Comparison of ENCODE assay signal across 23 cellular contexts in genomic region chr9:136114606-136115005, GRCh38. TPM values are rescaled to one million over a fixed set of nuclear protein-coding genes. Genes with fewer than 3 reads are reported as not detected.
DNase-seq lines count a peak whose midpoint lies in the region; ATAC-seq and TF ChIP-seq lines count a peak whose summit lies in the region.
"Had no signal": no experiment of that assay in that cellular context is flagged by ENCODE, and none has a peak within 500 bp of the region (broad histone marks: within the 10 kb centered on the region; RNA-seq: fewer than 3 reads in every experiment).

No MANE protein-coding gene starts in this region.

- H3K9me3 ChIP-seq in HEK293 (ENCODE audit: control insufficient read depth, insufficient read depth, low read depth, low read length) (no peaks in the 10 kb centered on the region), adrenal gland (replicated peaks in 1 of 3) (no peaks in the 10 kb centered on the region)
- H3K9me3 ChIP-seq: HAP-1 had no signal

- POLR2A ChIA-PET in HEK293 (lab: Yijun Ruan, JAX) = interaction anchor here (1.2 kb wide), 1 partner anchor 25 kb away, joined by 5 read pairs; no protein-coding TSS in a partner anchor

- CTCF ChIA-PET in activated CD8-positive, alpha-beta memory T cell treated with anti-CD3 and anti-CD28 coated beads, Interleukin-2, amount 10 ng/mL, durations not matched to agents 7 days and 5 days (lab: Charles Lee) = interaction anchor here (0.6 to 4.8 kb wide), 4 partner anchors 20 to 147 kb away, joined by 3 to 27 read pairs (median 5); partner anchors contain the start of gene NACC2
- CTCF ChIA-PET in HEK293 (lab: Yijun Ruan, JAX) = no interaction called here

- H3K4me1 ChIP-seq in HEK293 (ENCODE audit: control insufficient read depth, insufficient read depth, low read length) (peaks cover 6% of the 10 kb centered on the region; the same call in 1 of the 2 replicates), adrenal gland (replicated peaks in 1 of 2) (peaks cover 22 to 24% of the 10 kb centered on the region in 2 donors)

- H3K36me3 ChIP-seq in HEK293 (ENCODE audit: control insufficient read depth in 2 of 2, insufficient read depth in 1 of 2, low read length in 2 of 2) (peaks cover 0 to 33% of the 10 kb centered on the region in 2 experiments; a peak in 1 of 3 replicates), adrenal gland (replicated peaks in 1 of 2) (peaks cover 0 to 22% of the 10 kb centered on the region in 2 donors)

- H3K27ac Mint-ChIP-seq in activated CD8-positive, alpha-beta memory T cell treated with anti-CD3 and anti-CD28 coated beads, Interleukin-2, amount 10 ng/mL, durations not matched to agents 7 days and 5 days = peak overlapping the region; percentile 70
- H3K27ac Mint-ChIP-seq in activated T-helper 2 cell treated with anti-CD3 and anti-CD28 coated beads, Interferon-gamma antibody, Interleukin-2, Interleukin-4, amounts not matched to agents 10 μg/mL and 5 μg/mL and 100 μg/mL, durations not matched to agents 14 hours and 24 hours and 36 hours = peak overlapping the region; percentile 55
- peak overlapping the region; percentile 18 for H3K27ac Mint-ChIP-seq in osteocyte (ENCODE audit: unreplicated experiment)

- no peak for TF ChIP-seq POLR2A in adrenal gland (IDR thresholded peaks at IDR 0.05)

- H3K4me3 ChIP-seq in HEK293 (ENCODE audit: low read depth, low read length) (no peak overlapping the region), adrenal gland (no peak overlapping the region)
- H3K4me3 ChIP-seq: HAP-1, lung had no signal

- H3K27me3 ChIP-seq in adrenal gland = no peaks in the 10 kb centered on the region

- H3K27ac ChIP-seq in HEK293 (ENCODE audit: extremely low read depth, low read depth, low read length) (no peak overlapping the region), adrenal gland (no peak overlapping the region)

- no peak for DNase-seq in activated CD8-positive, alpha-beta memory T cell treated with anti-CD3 and anti-CD28 coated beads, Interleukin-2, amount 10 ng/mL, durations not matched to agents 7 days and 5 days
- DNase-seq in activated CD8-positive, alpha-beta memory T cell treated with anti-CD3 and anti-CD28 coated beads for 24 hours = no peak
- no peak for DNase-seq in activated T-helper 2 cell treated with anti-CD3 and anti-CD28 coated beads, Interferon-gamma antibody, Interleukin-2, Interleukin-4, amounts not matched to agents 10 μg/mL and 5 μg/mL and 100 μg/mL, durations not matched to agents 14 hours and 24 hours and 36 hours (ENCODE audit: low spot score)
- no peak for DNase-seq in osteocyte (ENCODE audit: extremely low spot score, unreplicated experiment)
- no peak for DNase-seq in NCI-H526 (lab: John Stamatoyannopoulos, UW)
- no peak for DNase-seq in adrenal gland
- no peak for DNase-seq in NCI-H510A treated with DMSO at 0.1 percent for 48 hours (lab: John Stamatoyannopoulos, UW)
- DNase-seq: ACHN; activated effector memory CD4-positive, alpha-beta T cell treated with Interleukin-2 at 50 U/mL for 16 hours; C1 segment of cervical spinal cord; effector CD4-positive, alpha-beta T cell; erythroblast; foreskin melanocyte; GDM1; hippocampal formation; NCI-H1436 treated with DMSO at 0.1 percent for 48 hours; NCI-H2171 treated with DMSO at 0.1 percent for 48 hours; NCI-H774; retina; stimulated activated CD4-positive, alpha-beta T cell treated with anti-CD3 and anti-CD28 coated beads, Interleukin-12 subunit alpha, Interleukin-12 subunit beta, amount 100 ng/mL, for 4 hours had no signal

- no peak for TF ChIP-seq CTCF in HEK293 (tag by site-specific recombination; IDR thresholded peaks at IDR 0.05)
- TF ChIP-seq CTCF in osteocyte (IDR thresholded peaks at IDR 0.05) = no peak
- TF ChIP-seq CTCF in adrenal gland (IDR thresholded peaks at IDR 0.05) = no peak

- H3K9me3 Mint-ChIP-seq in activated CD8-positive, alpha-beta memory T cell treated with anti-CD3 and anti-CD28 coated beads, Interleukin-2, amount 10 ng/mL, durations not matched to agents 7 days and 5 days (ENCODE audit: low read depth) = no peaks in the 10 kb centered on the region
- no peaks in the 10 kb centered on the region for H3K9me3 Mint-ChIP-seq in activated T-helper 2 cell treated with anti-CD3 and anti-CD28 coated beads, Interferon-gamma antibody, Interleukin-2, Interleukin-4, amounts not matched to agents 10 μg/mL and 5 μg/mL and 100 μg/mL, durations not matched to agents 14 hours and 24 hours and 36 hours
- no peaks in the 10 kb centered on the region for H3K9me3 Mint-ChIP-seq in osteocyte (ENCODE audit: unreplicated experiment)

- H3K4me3 Mint-ChIP-seq in activated CD8-positive, alpha-beta memory T cell treated with anti-CD3 and anti-CD28 coated beads, Interleukin-2, amount 10 ng/mL, durations not matched to agents 7 days and 5 days = no peak overlapping the region
- H3K4me3 Mint-ChIP-seq in activated T-helper 2 cell treated with anti-CD3 and anti-CD28 coated beads, Interferon-gamma antibody, Interleukin-2, Interleukin-4, amounts not matched to agents 10 μg/mL and 5 μg/mL and 100 μg/mL, durations not matched to agents 14 hours and 24 hours and 36 hours (ENCODE audit: low read depth) = no peak overlapping the region
- H3K4me3 Mint-ChIP-seq in osteocyte (ENCODE audit: unreplicated experiment) = no peak overlapping the region

- peaks cover 54% of the 10 kb centered on the region for H3K4me1 Mint-ChIP-seq in activated CD8-positive, alpha-beta memory T cell treated with anti-CD3 and anti-CD28 coated beads, Interleukin-2, amount 10 ng/mL, durations not matched to agents 7 days and 5 days
- peaks cover 25% of the 10 kb centered on the region for H3K4me1 Mint-ChIP-seq in activated T-helper 2 cell treated with anti-CD3 and anti-CD28 coated beads, Interferon-gamma antibody, Interleukin-2, Interleukin-4, amounts not matched to agents 10 μg/mL and 5 μg/mL and 100 μg/mL, durations not matched to agents 14 hours and 24 hours and 36 hours (ENCODE audit: low read depth)
- peaks cover 20% of the 10 kb centered on the region for H3K4me1 Mint-ChIP-seq in osteocyte (ENCODE audit: unreplicated experiment)

- H3K36me3 Mint-ChIP-seq in activated CD8-positive, alpha-beta memory T cell treated with anti-CD3 and anti-CD28 coated beads, Interleukin-2, amount 10 ng/mL, durations not matched to agents 7 days and 5 days = peaks cover 1% of the 10 kb centered on the region
- peaks cover 27% of the 10 kb centered on the region for H3K36me3 Mint-ChIP-seq in activated T-helper 2 cell treated with anti-CD3 and anti-CD28 coated beads, Interferon-gamma antibody, Interleukin-2, Interleukin-4, amounts not matched to agents 10 μg/mL and 5 μg/mL and 100 μg/mL, durations not matched to agents 14 hours and 24 hours and 36 hours (ENCODE audit: low read depth)
- H3K36me3 Mint-ChIP-seq in osteocyte (ENCODE audit: unreplicated experiment) = peaks cover 13% of the 10 kb centered on the region

- intact Hi-C loops in activated T-helper 2 cell treated with anti-CD3 and anti-CD28 coated beads, Interferon-gamma antibody, Interleukin-2, Interleukin-4, amounts not matched to agents 10 μg/mL and 5 μg/mL and 100 μg/mL, durations not matched to agents 14 hours and 24 hours and 36 hours (cut with micrococcal nuclease) = loop anchor here (10.0 kb wide), 2 partner anchors 130 to 290 kb away; partner anchors contain the start of genes QSOX2 and SNAPC4
- intact Hi-C loops in adrenal gland (cut with DNase I) = no loop called here

- ATAC-seq in activated CD8-positive, alpha-beta memory T cell treated with anti-CD3 and anti-CD28 coated beads, Interleukin-2, amount 10 ng/mL, durations not matched to agents 7 days and 5 days = no peak

- H3K27me3 Mint-ChIP-seq in activated CD8-positive, alpha-beta memory T cell treated with anti-CD3 and anti-CD28 coated beads, Interleukin-2, amount 10 ng/mL, durations not matched to agents 7 days and 5 days = no peaks in the 10 kb centered on the region
- no peaks in the 10 kb centered on the region for H3K27me3 Mint-ChIP-seq in activated T-helper 2 cell treated with anti-CD3 and anti-CD28 coated beads, Interferon-gamma antibody, Interleukin-2, Interleukin-4, amounts not matched to agents 10 μg/mL and 5 μg/mL and 100 μg/mL, durations not matched to agents 14 hours and 24 hours and 36 hours (ENCODE audit: low read depth)
- no peaks in the 10 kb centered on the region for H3K27me3 Mint-ChIP-seq in osteocyte (ENCODE audit: unreplicated experiment)

- 93 to 96% (median 95%) methylated on average over 17 to 18 of the region's 18 CpGs for WGBS in adrenal gland, 4 donors

TF ChIP-seq in HEK293, 187 proteins besides CTCF, POLR2A, EP300 and RAD21:
- TF ChIP-seq SCRT1 (tag by site-specific recombination; IDR thresholded peaks at IDR 0.05; ENCODE audit: borderline replicate concordance) (0 out of 2 replicates have a peak, but pooled peaks have one; percentile 4), ZNF324 (tag by site-specific recombination; IDR thresholded peaks at IDR 0.05) (no peak)
TF ChIP-seq in HEK293: peak in this region for 1.

RNA-seq across cellular contexts. Expression of gene TMEM250, which starts 4.1 kb away (rescaled TPM):
- 10 to 100 TPM; 42.5 to 44.5 TPM for total RNA-seq in activated CD8-positive, alpha-beta memory T cell treated with anti-CD3 and anti-CD28 coated beads, Interleukin-2, amount 10 ng/mL, durations not matched to agents 7 days and 5 days
- 43.1 and 43.5 TPM in 2 replicates for total RNA-seq in activated T-helper 2 cell treated with anti-CD3 and anti-CD28 coated beads, Interferon-gamma antibody, Interleukin-2, Interleukin-4, amounts not matched to agents 10 μg/mL and 5 μg/mL and 100 μg/mL, durations not matched to agents 14 hours and 24 hours and 36 hours
- total RNA-seq in osteocyte (34.0 and 38.2 TPM in 2 replicates), adrenal gland (10 to 100 TPM; 19.7 to 47.2 (median 35.9) TPM)
- 10 to 100 TPM in 2 of 3 donors, 1 to 10 TPM in 1; 5.2 to 12.4 (median 10.6) TPM for polyA plus RNA-seq in adrenal gland

RNA-seq across cellular contexts. Expression of gene NACC2, which starts 19.5 kb away (rescaled TPM):
- total RNA-seq in activated CD8-positive, alpha-beta memory T cell treated with anti-CD3 and anti-CD28 coated beads, Interleukin-2, amount 10 ng/mL, durations not matched to agents 7 days and 5 days = 1 to 10 TPM; 6.3 to 9.7 TPM
- 5.4 and 5.5 TPM in 2 replicates for total RNA-seq in activated T-helper 2 cell treated with anti-CD3 and anti-CD28 coated beads, Interferon-gamma antibody, Interleukin-2, Interleukin-4, amounts not matched to agents 10 μg/mL and 5 μg/mL and 100 μg/mL, durations not matched to agents 14 hours and 24 hours and 36 hours
- total RNA-seq in osteocyte (40.1 and 41.4 TPM in 2 replicates), adrenal gland (10 to 100 TPM; 27.2 to 61.0 (median 38.6) TPM)
- 10 to 100 TPM in 1 of 3 donors, 1 to 10 TPM in 2; 5.7 to 11.3 (median 7.1) TPM for polyA plus RNA-seq in adrenal gland

Comparison
In these comparisons a context has a peak if more than half of its experiments do, and no peak if none do; other contexts are left out.
1. H3K27ac Mint-ChIP-seq: peak in every context shown above with its lines; median percentile 70 in activated CD8-positive, alpha-beta memory T cell treated with anti-CD3 and anti-CD28 coated beads, Interleukin-2, amount 10 ng/mL, durations not matched to agents 7 days and 5 days; 55 in activated T-helper 2 cell treated with anti-CD3 and anti-CD28 coated beads, Interferon-gamma antibody, Interleukin-2, Interleukin-4, amounts not matched to agents 10 μg/mL and 5 μg/mL and 100 μg/mL, durations not matched to agents 14 hours and 24 hours and 36 hours; 18 in osteocyte.